Comparison of ENCODE assay signal across 8 cellular contexts in genomic region chr12:93025145-93026103, GRCh38.
DNase-seq lines count a peak whose midpoint lies in the region; ATAC-seq, FAIRE-seq and TF ChIP-seq lines count a peak whose summit lies in the region.

No MANE protein-coding gene starts in this region.

- POLR2A ChIA-PET in Panc1 (lab: Charles Lee), result no interaction called here

- WGBS in small intestine, 3 donors, result 54 to 72% (median 68%) methylated on average over 6 of the region's 6 CpGs

- H3K27me3 ChIP-seq in Panc1 (ENCODE audit: control insufficient read depth, insufficient read depth, low read length) (no peaks in the 10 kb centered on the region), small intestine (ENCODE audit: control insufficient read depth in 2 of 2, insufficient read depth in 2 of 2, low read length in 2 of 2) (no peaks in the 10 kb centered on the region)

- no peaks in the 10 kb centered on the region for H3K9me3 ChIP-seq in Panc1 (ENCODE audit: control insufficient read depth, insufficient read depth, low read depth, low read length)
- no peaks in the 10 kb centered on the region for H3K9me3 ChIP-seq in small intestine (ENCODE audit: control insufficient read depth, low read depth)

- no TSS peak for BruUV-seq in Panc1 (replicated peaks; lab: Mats Ljungman, UMichigan)

- H3K4me1 ChIP-seq in Panc1 (ENCODE audit: control insufficient read depth, insufficient read depth, low read length) (no peaks in the 10 kb centered on the region), small intestine (ENCODE audit: control insufficient read depth in 2 of 2, insufficient read depth in 1 of 2, low read depth in 1 of 2, low read length in 1 of 2) (peaks cover 0 to 2% of the 10 kb centered on the region in 2 donors)

- H3K4me3 ChIP-seq in AG09309 (ENCODE audit: control insufficient read depth, low read depth, low read length) (no peak overlapping the region), Panc1 (ENCODE audit: low read depth in 2 of 2, low read length in 2 of 2) (no peak overlapping the region), small intestine (ENCODE audit: low read depth in 1 of 2, low read length in 2 of 2) (no peak overlapping the region)

- ATAC-seq in Panc1 (peak; percentile 71; the same call in 1 of the 2 replicates), GM21526 (IDR thresholded peaks at IDR 0.05; ENCODE audit: low FRiP score, unreplicated experiment) (no peak)

- intact Hi-C loops in Panc1 (cut with micrococcal nuclease; ENCODE audit: unreplicated experiment), result no loop called here

- in situ Hi-C loops in GM13977 (cut with MboI; ENCODE audit: low pct_unique_long_range_greater_than_20kb, low sequenced_read_pairs, unreplicated experiment), result no loop called here
- in situ Hi-C loops in Panc1 (cut with HindIII; ENCODE audit: low pct_unique_long_range_greater_than_20kb, low sequenced_read_pairs), result no loop called here

- DNase-seq in AG09309 (ENCODE audit: low read depth) (peak; percentile 48), GM13977 (ENCODE audit: low spot score) (peak; percentile 52), HS-27A (ENCODE audit: low read depth) (peak; percentile 38), Panc1 (ENCODE audit: low read depth, low spot score) (peak; percentile 22), fibroblast of the conjunctiva (ENCODE audit: low read depth) (peak; percentile 75), small intestine (peak; percentile 70), NCI-H187 (lab: John Stamatoyannopoulos, UW) (no peak)

- no peaks in the 10 kb centered on the region for H3K36me3 ChIP-seq in Panc1 (ENCODE audit: control insufficient read depth, insufficient read depth, low read length)
- H3K36me3 ChIP-seq in small intestine (ENCODE audit: control insufficient read depth in 2 of 2, insufficient read depth in 2 of 2, low read length in 2 of 2), result no peaks in the 10 kb centered on the region

- H3K27ac ChIP-seq in Panc1 (ENCODE audit: low read length), result no peak overlapping the region
- no peak overlapping the region for H3K27ac ChIP-seq in small intestine (ENCODE audit: low read depth in 1 of 2, low read length in 1 of 2)

- CTCF ChIA-PET in Panc1 (lab: Charles Lee), result no interaction called here

- peak; percentile 60 for TF ChIP-seq CTCF in AG09309 (IDR thresholded peaks at IDR 0.05; ENCODE audit: control insufficient read depth, insufficient read depth, low read depth, low read length, missing control alignments)
- peak; percentile 59 for TF ChIP-seq CTCF in GM13977 (IDR thresholded peaks at IDR 0.05; ENCODE audit: extremely low read depth, insufficient read depth, missing control alignments)
- peak; percentile 53; the same call in 1 of the 2 replicates for TF ChIP-seq CTCF in Panc1 (IDR thresholded peaks at IDR 0.05)

- FAIRE-seq in small intestine (lab: Jason Lieb, UNC), result no peak

Comparison
In these comparisons a context has a peak if more than half of its experiments do, and no peak if none do; other contexts are left out.
1. DNase-seq: peak in AG09309 (single experiment), GM13977 (single experiment), HS-27A (single experiment), Panc1 (single experiment), fibroblast of the conjunctiva (single experiment) and small intestine (single experiment); none in NCI-H187 (0 of 2).
2. Peak in every context shown above with its lines, with median percentiles within 50 percentile points of each other: CTCF ChIP-seq.